8 cellular contexts compared by ENCODE assay signal in genomic region chr12:6890789-6891624, GRCh38. TPM values are rescaled to one million over a fixed set of nuclear protein-coding genes. Genes with fewer than 3 reads are reported as not detected.
DNase-seq lines count a peak whose midpoint lies in the region; ATAC-seq, FAIRE-seq and TF ChIP-seq lines count a peak whose summit lies in the region.

No MANE protein-coding gene starts in this region.

- H3K4me1 Mint-ChIP-seq in mesothelial cell of epicardium = peaks cover 14% of the 10 kb centered on the region

- H3K36me3 ChIP-seq in HUES48 (ENCODE audit: control insufficient read depth, insufficient read depth, low read length) (no peaks in the 10 kb centered on the region), endocrine pancreas (ENCODE audit: control insufficient read depth, insufficient read depth, low read length) (no peaks in the 10 kb centered on the region)

- no peaks in the 10 kb centered on the region for H3K27me3 Mint-ChIP-seq in mesothelial cell of epicardium (ENCODE audit: low read depth)

- ATAC-seq in GM21390 (IDR thresholded peaks at IDR 0.05; ENCODE audit: unreplicated experiment) = peak; percentile 91

- H3K9me3 Mint-ChIP-seq in mesothelial cell of epicardium = no peaks in the 10 kb centered on the region

- H3K4me1 ChIP-seq in HUES48 (ENCODE audit: control insufficient read depth, insufficient read depth, low read length) (peaks cover 20% of the 10 kb centered on the region), endocrine pancreas (ENCODE audit: control insufficient read depth, insufficient read depth, low read length) (no peaks in the 10 kb centered on the region)

- peak overlapping the region; percentile 96 for H3K27ac Mint-ChIP-seq in mesothelial cell of epicardium

- H3K9me3 ChIP-seq in HUES48 (ENCODE audit: control insufficient read depth, insufficient read depth, low read length) = no peaks in the 10 kb centered on the region
- no peaks in the 10 kb centered on the region for H3K9me3 ChIP-seq in endocrine pancreas (ENCODE audit: control insufficient read depth, low read length)

- peak; percentile 83 for DNase-seq in D721Med (ENCODE audit: insufficient read length, low spot score)
- peak; percentile 98 for DNase-seq in NOMO-1 treated with dmso at 0.1 percent for 144 hours (lab: John Stamatoyannopoulos, UW; ENCODE audit: unreplicated experiment)
- peak; percentile 93 for DNase-seq in activated CD8-positive, alpha-beta memory T cell treated with anti-CD3 and anti-CD28 coated beads, Interleukin-2, amount 50 U/mL, for 1 hour (ENCODE audit: extremely low read depth)
- DNase-seq in mesothelial cell of epicardium (ENCODE audit: low spot score in 2 of 2, unreplicated experiment in 2 of 2) = peak; percentile 99 to 100
- peak; percentile 97 to 98 for DNase-seq in stimulated activated CD8-positive, alpha-beta memory T cell treated with anti-CD3 and anti-CD28 coated beads, Interleukin-15, amount 100 ng/mL, for 4 hours (ENCODE audit: low read depth in 2 of 2)

- H3K4me3 Mint-ChIP-seq in mesothelial cell of epicardium = peak overlapping the region; percentile 70

- H3K27ac ChIP-seq in HUES48 (ENCODE audit: low read depth, low read length) = peak overlapping the region; percentile 92

- no peak for FAIRE-seq in D721Med (lab: Jason Lieb, UNC)

- peak; percentile 65 for TF ChIP-seq CTCF in D721Med (IDR thresholded peaks at IDR 0.05; ENCODE audit: insufficient read depth, missing control alignments)
- peak; percentile 83 for TF ChIP-seq CTCF in mesothelial cell of epicardium (IDR thresholded peaks at IDR 0.05; ENCODE audit: unreplicated experiment)

- H3K27me3 ChIP-seq in HUES48 (ENCODE audit: control insufficient read depth, insufficient read depth, low read length) (no peaks in the 10 kb centered on the region), endocrine pancreas (ENCODE audit: control insufficient read depth, insufficient read depth, low read length) (no peaks in the 10 kb centered on the region)

- no peaks in the 10 kb centered on the region for H3K36me3 Mint-ChIP-seq in mesothelial cell of epicardium

- peak overlapping the region; percentile 66 for H3K4me3 ChIP-seq in HUES48 (ENCODE audit: low read depth, low read length)
- peak overlapping the region; percentile 68 for H3K4me3 ChIP-seq in endocrine pancreas (ENCODE audit: control insufficient read depth, insufficient read depth, low read length)

- H3K9ac ChIP-seq in HUES48 (ENCODE audit: low read depth, low read length) (peak overlapping the region; percentile 70), endocrine pancreas (ENCODE audit: control insufficient read depth, insufficient read depth, low read length) (peak overlapping the region; percentile 57)

RNA-seq across cellular contexts. Expression of gene LRRC23, which starts 13.6 kb away (rescaled TPM):
- total RNA-seq in mesothelial cell of epicardium = 11.6 to 14.4 TPM (median 13.4 TPM) in 3 replicates

RNA-seq across cellular contexts. Expression of gene SPSB2, which starts 17.9 kb away (rescaled TPM):
- total RNA-seq in mesothelial cell of epicardium = 2.4 to 4.1 TPM (median 2.9 TPM) in 3 replicates

RNA-seq across cellular contexts. Expression of gene ENO2, which starts 23.4 kb away (rescaled TPM):
- 30.2 to 30.7 TPM (median 30.2 TPM) in 3 replicates for total RNA-seq in mesothelial cell of epicardium

RNA-seq across cellular contexts. Expression of gene TPI1, which starts 23.7 kb away (rescaled TPM):
- total RNA-seq in mesothelial cell of epicardium = 473 to 488 TPM (median 484 TPM) in 3 replicates

RNA-seq across cellular contexts. Expression of gene ATN1, which starts 36.8 kb away (rescaled TPM):
- 193 to 205 TPM (median 195 TPM) in 3 replicates for total RNA-seq in mesothelial cell of epicardium

Comparison
In these comparisons a context has a peak if more than half of its experiments do, and no peak if none do; other contexts are left out.
1. Peak in every context shown above with its lines: DNase-seq, ATAC-seq, H3K4me3 ChIP-seq and H3K27ac ChIP-seq.